8 cellular contexts compared by ENCODE assay signal in genomic region chr14:75310295-75311059, GRCh38. TPM values are rescaled to one million over a fixed set of nuclear protein-coding genes. Genes with fewer than 3 reads are reported as not detected.
DNase-seq lines count a peak whose midpoint lies in the region; ATAC-seq and TF ChIP-seq lines count a peak whose summit lies in the region.

No MANE protein-coding gene starts in this region.

- H3K36me3 ChIP-seq in esophagus muscularis mucosa (no peaks in the 10 kb centered on the region), uterus (no peaks in the 10 kb centered on the region)

- H3K27me3 ChIP-seq in esophagus muscularis mucosa = no peaks in the 10 kb centered on the region
- H3K27me3 ChIP-seq in uterus = no peaks in the 10 kb centered on the region

- H3K27ac ChIP-seq in esophagus muscularis mucosa (replicated peaks in 1 of 4) = peak overlapping the region; percentile 77 to 83 (median 80)
- peak overlapping the region; percentile 88 for H3K27ac ChIP-seq in uterus

- intact Hi-C loops in esophagus muscularis mucosa (cut with DNase I) = loop anchor here (1.0 kb wide), 1 partner anchor 117 kb away; no protein-coding TSS in a partner anchor
- intact Hi-C loops in uterus (cut with DNase I; ENCODE audit: low total_unique reads) = no loop called here

- no peak for TF ChIP-seq EP300 in esophagus muscularis mucosa (IDR thresholded peaks at IDR 0.05)

- ATAC-seq in HG03469 (IDR thresholded peaks at IDR 0.05; ENCODE audit: unreplicated experiment) = no peak

- DNase-seq in DMS53 (lab: John Stamatoyannopoulos, UW) (peak; percentile 96), NCI-H69 (lab: John Stamatoyannopoulos, UW) (peak; percentile 98), esophagus muscularis mucosa (ENCODE audit: extremely low spot score) (no peak), mucosa of gallbladder (ENCODE audit: low spot score) (peak; percentile 73), uterus (peak; percentile 90 to 91), ACHN (no peak), RPMI8226 (no peak)

- WGBS in esophagus muscularis mucosa = 25% methylated on average over 11 of the region's 11 CpGs

- no peaks in the 10 kb centered on the region for H3K9me3 ChIP-seq in esophagus muscularis mucosa
- no peaks in the 10 kb centered on the region for H3K9me3 ChIP-seq in uterus

- TF ChIP-seq CTCF in esophagus muscularis mucosa (IDR thresholded peaks at IDR 0.05) (no peak), uterus (IDR thresholded peaks at IDR 0.05) (no peak)

- H3K4me1 ChIP-seq in esophagus muscularis mucosa (peaks cover 31 to 39% (median 37%) of the 10 kb centered on the region in 4 donors), uterus (peaks cover 5 to 7% of the 10 kb centered on the region in 2 donors)

- TF ChIP-seq POLR2A in esophagus muscularis mucosa (IDR thresholded peaks at IDR 0.05; ENCODE audit: low read depth) = no peak
- TF ChIP-seq POLR2A in uterus (IDR thresholded peaks at IDR 0.05) = no peak

- H3K4me3 ChIP-seq in esophagus muscularis mucosa (peak overlapping the region; percentile 10 to 28 (median 21)), uterus (peak overlapping the region in 1 of 2 donors; percentile 7)

- in situ Hi-C loops in ACHN (cut with HindIII; ENCODE audit: low pct_ligation_motif_present, low pct_unique_long_range_greater_than_20kb, low sequenced_read_pairs) = no loop called here

RNA-seq across cellular contexts. Expression of gene FOS, which starts 31.8 kb away (rescaled TPM):
- 100 to 1,000 TPM in 2 of 4 donors, 10 to 100 TPM in 2; 68.6 to 695 (median 143) TPM for total RNA-seq in esophagus muscularis mucosa
- total RNA-seq in mucosa of gallbladder = 165 TPM
- total RNA-seq in uterus = 1,000 to 10,000 TPM in 1 of 4 donors, 100 to 1,000 TPM in 2, 10 to 100 TPM in 1; 29.2 to 1,111 (median 137) TPM

Comparison
In these comparisons a context has a peak if more than half of its experiments do, and no peak if none do; other contexts are left out.
1. DNase-seq: peak in DMS53 (single experiment), NCI-H69 (single experiment), mucosa of gallbladder (single experiment) and uterus (2 of 2); none in esophagus muscularis mucosa (single experiment), ACHN (single experiment) and RPMI8226 (single experiment).